Comparison of ENCODE assay signal across 20 cellular contexts in the genomic region with DNA sequence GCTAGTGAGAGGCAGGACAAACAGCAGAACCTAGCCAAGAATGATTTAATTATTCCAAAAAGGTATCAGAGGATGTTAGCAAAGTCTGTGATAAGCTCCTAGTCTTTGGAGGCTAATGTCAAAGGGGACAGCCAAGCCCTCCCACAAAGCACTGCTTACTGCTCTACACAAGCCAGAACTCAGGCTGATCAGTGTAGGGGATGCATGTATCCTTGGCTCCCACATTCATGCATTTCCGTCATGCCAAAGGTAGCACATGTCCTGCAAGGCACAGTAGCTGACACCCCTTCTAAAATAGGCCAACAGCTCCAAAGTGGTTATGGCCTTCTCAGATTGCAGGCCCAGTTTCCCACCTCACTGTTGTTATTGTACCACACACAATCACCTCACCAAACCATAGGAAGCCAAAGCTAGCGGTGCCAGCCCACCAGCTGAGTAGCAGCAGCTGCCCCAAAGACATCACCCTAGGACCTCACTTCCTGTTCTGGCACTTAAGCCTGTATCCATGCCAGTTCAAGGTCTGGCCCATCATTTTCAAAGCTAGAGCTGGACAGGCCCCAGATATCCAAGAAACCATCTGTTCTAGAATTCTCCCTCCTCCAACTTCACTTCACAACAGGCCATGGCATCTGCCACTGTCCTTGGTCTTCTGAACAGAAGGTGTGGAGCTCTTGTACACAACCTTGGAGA. TPM values are rescaled to one million over a fixed set of nuclear protein-coding genes. Genes with fewer than 3 reads are reported as not detected.
DNase-seq lines count a peak whose midpoint lies in the region; TF ChIP-seq lines count a peak whose summit lies in the region.
"Had no signal": no experiment of that assay in that cellular context is flagged by ENCODE, and none has a peak within 500 bp of the region (broad histone marks: within the 10 kb centered on the region; RNA-seq: fewer than 3 reads in every experiment).

No MANE protein-coding gene starts in this region.

- no peaks in the 10 kb centered on the region for H3K36me3 Mint-ChIP-seq in nephron progenitor cell (ENCODE audit: low read depth)
- H3K36me3 Mint-ChIP-seq: neural progenitor cell; stimulated activated memory B cell treated with anti-CD40 and anti-IgM and Interleukin-4, amounts not matched to agents 10 μg/mL and 1 μg/mL and 100 μg/mL, for 72 hours had no signal

- no peaks in the 10 kb centered on the region for H3K9me3 Mint-ChIP-seq in nephron progenitor cell
- H3K9me3 Mint-ChIP-seq: neural progenitor cell; stimulated activated memory B cell treated with anti-CD40 and anti-IgM and Interleukin-4, amounts not matched to agents 10 μg/mL and 1 μg/mL and 100 μg/mL, for 72 hours had no signal

- H3K27ac Mint-ChIP-seq in nephron progenitor cell: no peak overlapping the region
- H3K27ac Mint-ChIP-seq: B cell; neural progenitor cell; stimulated activated memory B cell treated with anti-CD40 and anti-IgM and Interleukin-4, amounts not matched to agents 10 μg/mL and 1 μg/mL and 100 μg/mL, for 72 hours had no signal

- H3K27me3 ChIP-seq in layer of hippocampus (ENCODE audit: control insufficient read depth, insufficient read depth, low read length): no peaks in the 10 kb centered on the region
- H3K27me3 ChIP-seq in breast epithelium: no peaks in the 10 kb centered on the region
- H3K27me3 ChIP-seq: neural progenitor cell, tibial artery had no signal

- no peaks in the 10 kb centered on the region for H3K36me3 ChIP-seq in breast epithelium
- H3K36me3 ChIP-seq: neural progenitor cell, tibial artery had no signal

- H3K27ac ChIP-seq in layer of hippocampus (ENCODE audit: low read depth, low read length) (peak overlapping the region; percentile 20), substantia nigra (ENCODE audit: low read depth, low read length, poor library complexity, severe bottlenecking) (peak overlapping the region; percentile 41), breast epithelium (no peak overlapping the region)
- H3K27ac ChIP-seq: KMS-11, neural progenitor cell, tibial artery had no signal

- no peaks in the 10 kb centered on the region for H3K9me3 ChIP-seq in breast epithelium
- H3K9me3 ChIP-seq: tibial artery had no signal

- no peak for TF ChIP-seq POLR2A in breast epithelium (IDR thresholded peaks at IDR 0.05)

- H3K4me1 Mint-ChIP-seq in nephron progenitor cell: peaks cover 78% of the 10 kb centered on the region

- no peak overlapping the region for H3K4me3 Mint-ChIP-seq in nephron progenitor cell
- H3K4me3 Mint-ChIP-seq: B cell; neural progenitor cell; stimulated activated memory B cell treated with anti-CD40 and anti-IgM and Interleukin-4, amounts not matched to agents 10 μg/mL and 1 μg/mL and 100 μg/mL, for 72 hours had no signal

- peak; percentile 29 to 52 for DNase-seq in NCI-H524 (lab: John Stamatoyannopoulos, UW)
- no peak for DNase-seq in NCI-H524 treated with DMSO at 0.1 percent for 48 hours (lab: John Stamatoyannopoulos, UW)
- peak; percentile 7 for DNase-seq in brain pericyte (ENCODE audit: low read depth, low spot score)
- DNase-seq in substantia nigra (lab: John Stamatoyannopoulos, UW): peak in 3 of 49 donors; percentile 41 to 82 (median 64)
- DNase-seq in breast epithelium (ENCODE audit: low spot score in 2 of 2): no peak
- no peak for DNase-seq in posterior vena cava (ENCODE audit: low spot score)
- no peak for DNase-seq in nephron progenitor cell
- DNase-seq: 8988T; activated CD4-positive, alpha-beta T cell treated with anti-CD3 and anti-CD28 coated beads, Interleukin-2, amount 50 U/mL, for 4 hours; amniotic stem cell; kidney glomerular epithelial cell; NCI-H1048; NCI-H2081; T-helper 1 cell; tibial artery had no signal

- peaks cover 5% of the 10 kb centered on the region for H3K27me3 Mint-ChIP-seq in nephron progenitor cell (ENCODE audit: low read depth, poor library complexity)
- H3K27me3 Mint-ChIP-seq: B cell; stimulated activated memory B cell treated with anti-CD40 and anti-IgM and Interleukin-4, amounts not matched to agents 10 μg/mL and 1 μg/mL and 100 μg/mL, for 72 hours had no signal

- TF ChIP-seq CTCF in breast epithelium (IDR thresholded peaks at IDR 0.05) (no peak), nephron progenitor cell (IDR thresholded peaks at IDR 0.05) (no peak)

- H3K4me1 ChIP-seq in breast epithelium: no peaks in the 10 kb centered on the region
- H3K4me1 ChIP-seq: tibial artery had no signal

- H3K4me3 ChIP-seq in breast epithelium: no peak overlapping the region
- H3K4me3 ChIP-seq: neural progenitor cell, tibial artery had no signal

- intact Hi-C loops in breast epithelium (cut with DNase I; ENCODE audit: low total_unique reads): no loop called here
- intact Hi-C loops in posterior vena cava (cut with DNase I): no loop called here

RNA-seq across cellular contexts. Expression of gene TSPAN5, which starts 40.9 kb away (rescaled TPM):
- total RNA-seq in breast epithelium: 10 to 100 TPM in 2 of 3 donors, 1 to 10 TPM in 1; 1.9 to 17.7 (median 12.8) TPM
- total RNA-seq in posterior vena cava: 1 to 10 TPM; 3.5 to 5.3 TPM

Comparison
In these comparisons a context has a peak if more than half of its experiments do, and no peak if none do; other contexts are left out.
1. DNase-seq: peak in NCI-H524 (2 of 2) and brain pericyte (single experiment); none in NCI-H524 treated with DMSO at 0.1 percent for 48 hours (single experiment), breast epithelium (0 of 2), posterior vena cava (single experiment) and nephron progenitor cell (single experiment).
2. H3K27ac ChIP-seq: peak in layer of hippocampus (single experiment) and substantia nigra (single experiment); none in breast epithelium (0 of 2).